20 cellular contexts compared by ENCODE assay signal in the genomic region with DNA sequence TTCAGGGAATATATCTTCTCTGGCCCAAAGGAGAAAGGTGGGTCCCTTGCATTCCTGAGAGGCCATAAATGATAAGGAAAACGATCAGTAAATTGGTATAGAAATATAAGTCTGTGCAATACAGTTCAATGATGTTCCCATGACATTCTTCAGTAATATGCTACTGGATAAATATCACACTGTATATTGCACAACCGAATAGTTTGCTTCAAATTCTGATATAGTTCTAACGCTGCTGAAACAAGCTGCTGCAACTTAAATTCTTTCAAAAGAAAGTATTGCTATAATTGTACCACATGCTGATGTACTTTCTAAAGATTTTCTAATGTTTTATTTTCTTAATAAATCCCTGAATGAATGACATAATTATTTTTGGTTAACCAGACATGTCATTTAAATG. TPM values are rescaled to one million over a fixed set of nuclear protein-coding genes. Genes with fewer than 3 reads are reported as not detected.
"Had no signal": no experiment of that assay in that cellular context is flagged by ENCODE, and none has a peak within 500 bp of the region (broad histone marks: within the 10 kb centered on the region; RNA-seq: fewer than 3 reads in every experiment).

No MANE protein-coding gene starts in this region.

- H3K27ac Mint-ChIP-seq: activated B cell treated with CpG ODN at 0.5 μM for 24 hours; activated CD4-positive, alpha-beta T cell treated with anti-CD3 and anti-CD28 coated beads, Interleukin-2, amount 10 ng/mL, durations not matched to agents 24 days and 14 days; activated CD8-positive, alpha-beta T cell treated with anti-CD3 and anti-CD28 coated beads, Interleukin-2, amount 10 ng/mL, durations not matched to agents 7 days and 5 days; activated naive CD4-positive, alpha-beta T cell treated with anti-CD3 and anti-CD28 coated beads, Interleukin-2, amount 50 U/mL, for 24 hours; natural killer cell treated with Interleukin-12 subunit alpha and Interleukin-12 subunit beta and Interleukin-15 and Interleukin-18, amount 100 ng/mL, for 72 hours; stimulated activated naive B cell treated with anti-CD40 and anti-IgM and Interleukin-4, amounts not matched to agents 10 μg/mL and 1 μg/mL and 100 μg/mL, for 72 hours; T-helper 17 cell had no signal

- H3K9me3 Mint-ChIP-seq: activated B cell treated with CpG ODN at 0.5 μM for 24 hours; activated CD4-positive, alpha-beta T cell treated with anti-CD3 and anti-CD28 coated beads, Interleukin-2, amount 10 ng/mL, durations not matched to agents 24 days and 14 days; activated naive CD4-positive, alpha-beta T cell treated with anti-CD3 and anti-CD28 coated beads, Interleukin-2, amount 50 U/mL, for 24 hours; natural killer cell treated with Interleukin-12 subunit alpha and Interleukin-12 subunit beta and Interleukin-15 and Interleukin-18, amount 100 ng/mL, for 72 hours; stimulated activated naive B cell treated with anti-CD40 and anti-IgM and Interleukin-4, amounts not matched to agents 10 μg/mL and 1 μg/mL and 100 μg/mL, for 72 hours had no signal

- H3K27me3 ChIP-seq: gastrocnemius medialis, tibial artery had no signal

- H3K4me1 ChIP-seq: gastrocnemius medialis, tibial artery had no signal

- H3K4me1 Mint-ChIP-seq: activated B cell treated with CpG ODN at 0.5 μM for 24 hours; stimulated activated naive B cell treated with anti-CD40 and anti-IgM and Interleukin-4, amounts not matched to agents 10 μg/mL and 1 μg/mL and 100 μg/mL, for 72 hours had no signal

- DNase-seq: activated B cell treated with CpG ODN at 0.5 μM for 24 hours; activated CD4-positive, alpha-beta T cell treated with anti-CD3 and anti-CD28 coated beads, Interleukin-2, amount 10 ng/mL, durations not matched to agents 24 days and 14 days; activated CD8-positive, alpha-beta memory T cell treated with anti-CD3 and anti-CD28 coated beads, Interleukin-2, amount 50 U/mL, for 4 hours; activated CD8-positive, alpha-beta T cell treated with anti-CD3 and anti-CD28 coated beads, Interleukin-2, amount 10 ng/mL, durations not matched to agents 7 days and 5 days; activated effector memory CD4-positive, alpha-beta T cell treated with anti-CD3 and anti-CD28 coated beads, Interleukin-2, amount 50 U/mL, for 16 hours; activated T-cell treated with anti-CD3 and anti-CD28 coated beads, Interleukin-2, amount 50 U/mL, for 48 hours; amniotic stem cell; gastrocnemius medialis; islet precursor cell; posterior cingulate gyrus; retina; stimulated activated CD4-positive, alpha-beta T cell treated with anti-CD3 and anti-CD28 coated beads, Interleukin-15, amount 100 ng/mL, for 24 hours; stimulated activated CD4-positive, alpha-beta T cell treated with anti-CD3 and anti-CD28 coated beads, Interleukin-4, amount 100 ng/mL, for 1 hour; stimulated activated naive B cell treated with anti-CD40 and anti-IgM and Interleukin-4, amounts not matched to agents 10 μg/mL and 1 μg/mL and 100 μg/mL, for 72 hours; T-helper 17 cell; tibial artery had no signal

- H3K36me3 Mint-ChIP-seq: activated naive CD4-positive, alpha-beta T cell treated with anti-CD3 and anti-CD28 coated beads, Interleukin-2, amount 50 U/mL, for 24 hours; natural killer cell treated with Interleukin-12 subunit alpha and Interleukin-12 subunit beta and Interleukin-15 and Interleukin-18, amount 100 ng/mL, for 72 hours; stimulated activated naive B cell treated with anti-CD40 and anti-IgM and Interleukin-4, amounts not matched to agents 10 μg/mL and 1 μg/mL and 100 μg/mL, for 72 hours had no signal

- H3K9me3 ChIP-seq: gastrocnemius medialis, tibial artery had no signal

- H3K4me3 ChIP-seq: coronary artery, gastrocnemius medialis, skin epidermis, tibial artery had no signal

- H3K27me3 Mint-ChIP-seq: activated B cell treated with CpG ODN at 0.5 μM for 24 hours; activated naive CD4-positive, alpha-beta T cell treated with anti-CD3 and anti-CD28 coated beads, Interleukin-2, amount 50 U/mL, for 24 hours; stimulated activated naive B cell treated with anti-CD40 and anti-IgM and Interleukin-4, amounts not matched to agents 10 μg/mL and 1 μg/mL and 100 μg/mL, for 72 hours had no signal

- H3K4me3 Mint-ChIP-seq: activated B cell treated with CpG ODN at 0.5 μM for 24 hours; activated CD4-positive, alpha-beta T cell treated with anti-CD3 and anti-CD28 coated beads, Interleukin-2, amount 10 ng/mL, durations not matched to agents 24 days and 14 days; activated CD8-positive, alpha-beta T cell treated with anti-CD3 and anti-CD28 coated beads, Interleukin-2, amount 10 ng/mL, durations not matched to agents 7 days and 5 days; activated naive CD4-positive, alpha-beta T cell treated with anti-CD3 and anti-CD28 coated beads, Interleukin-2, amount 50 U/mL, for 24 hours; natural killer cell treated with Interleukin-12 subunit alpha and Interleukin-12 subunit beta and Interleukin-15 and Interleukin-18, amount 100 ng/mL, for 72 hours; stimulated activated naive B cell treated with anti-CD40 and anti-IgM and Interleukin-4, amounts not matched to agents 10 μg/mL and 1 μg/mL and 100 μg/mL, for 72 hours; T-helper 17 cell had no signal

- H3K36me3 ChIP-seq: gastrocnemius medialis, tibial artery had no signal

- H3K27ac ChIP-seq: coronary artery, gastrocnemius medialis, tibial artery had no signal

RNA-seq across cellular contexts. Expression of a gene that starts 44.7 kb away (rescaled TPM):
- total RNA-seq: activated CD4-positive, alpha-beta T cell treated with anti-CD3 and anti-CD28 coated beads, Interleukin-2, amount 10 ng/mL, durations not matched to agents 24 days and 14 days; natural killer cell treated with Interleukin-12 subunit alpha and Interleukin-12 subunit beta and Interleukin-15 and Interleukin-18, amount 100 ng/mL, for 72 hours had no signal
